In genomic region chr14:102795060-102795925, GRCh38 we compare ENCODE assay signal across 1 cellular context.
TF ChIP-seq lines count a peak whose summit lies in the region.

No MANE protein-coding gene starts in this region.

TF ChIP-seq in HEK293, 187 proteins besides CTCF, POLR2A, EP300 and RAD21 (continued from another document):
- TF ChIP-seq PRDM2 (tag by site-specific recombination; IDR thresholded peaks at IDR 0.05; ENCODE audit: borderline replicate concordance), result no peak
- TF ChIP-seq ZEB2 (tag by site-specific recombination; IDR thresholded peaks at IDR 0.05), result peak; percentile 22; the same call in 1 of the 2 replicates
- no peak for TF ChIP-seq ZNF140 (tag by site-specific recombination; IDR thresholded peaks at IDR 0.05)
- TF ChIP-seq ZBTB21 (tag by site-specific recombination; IDR thresholded peaks at IDR 0.05), result peak; percentile 49; the same call in 1 of the 2 replicates
- no peak for TF ChIP-seq ZNF24 (tag by site-specific recombination; IDR thresholded peaks at IDR 0.05)
- no peak for TF ChIP-seq REST (tag by site-specific recombination; IDR thresholded peaks at IDR 0.05)
- TF ChIP-seq ZNF2 (tag by site-specific recombination; IDR thresholded peaks at IDR 0.05), result no peak
- TF ChIP-seq ZNF18 (tag by site-specific recombination; IDR thresholded peaks at IDR 0.05), result peak; percentile 67
- TF ChIP-seq ZSCAN4 (tag by site-specific recombination; IDR thresholded peaks at IDR 0.05), result peak; percentile 90
- TF ChIP-seq YY2 (tag by site-specific recombination; IDR thresholded peaks at IDR 0.05), result no peak
- peak; percentile 43; the same call in 1 of the 2 replicates for TF ChIP-seq ZNF660 (tag by site-specific recombination; IDR thresholded peaks at IDR 0.05)
- TF ChIP-seq ZNF692 (tag by site-specific recombination; IDR thresholded peaks at IDR 0.05), result no peak
- TF ChIP-seq KLF10 (tag by site-specific recombination; IDR thresholded peaks at IDR 0.05), result 0 out of 2 replicates have a peak, but pooled peaks have one; percentile 34
- TF ChIP-seq ZNF571 (tag by site-specific recombination; IDR thresholded peaks at IDR 0.05), result no peak
- TF ChIP-seq ZNF366 (tag by site-specific recombination; conservative IDR thresholded peaks at IDR 0.05), result 0 out of 2 replicates have a peak, but pooled peaks have one; percentile 41
- TF ChIP-seq ATF2 (tag by site-specific recombination; IDR thresholded peaks at IDR 0.05; ENCODE audit: low read depth), result peak; percentile 81
- TF ChIP-seq ZBTB44 (tag by site-specific recombination; IDR thresholded peaks at IDR 0.05), result no peak
- TF ChIP-seq OVOL3 (tag by site-specific recombination; IDR thresholded peaks at IDR 0.05), result no peak
- TF ChIP-seq MEIS1 (CRISPR knock-in tag; IDR thresholded peaks at IDR 0.05; ENCODE audit: borderline replicate concordance), result no peak
- TF ChIP-seq ZNF558 (tag by site-specific recombination; IDR thresholded peaks at IDR 0.05), result no peak
